Comparison of ENCODE assay signal across 23 cellular contexts in the genomic region with DNA sequence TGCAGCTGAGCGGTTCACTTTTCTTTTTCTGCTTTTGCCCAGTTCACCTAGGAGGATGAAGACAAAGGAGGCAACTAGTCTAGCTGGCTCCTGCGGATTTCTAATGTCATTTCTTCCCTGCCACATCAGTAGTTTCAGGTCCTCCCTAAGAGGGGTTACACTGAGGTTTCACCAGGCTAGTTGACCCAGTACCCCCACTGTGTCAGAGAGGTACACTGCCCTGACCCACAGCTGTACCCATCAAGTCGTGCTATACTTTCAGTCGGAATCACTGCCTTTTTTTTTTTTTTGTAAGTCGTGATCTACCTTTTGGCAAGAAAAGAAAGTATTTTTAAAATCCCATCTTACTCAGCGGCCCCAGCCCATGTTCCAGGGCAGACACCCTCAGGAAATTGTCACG.
DNase-seq lines count a peak whose midpoint lies in the region; ATAC-seq and TF ChIP-seq lines count a peak whose summit lies in the region.
"Had no signal": no experiment of that assay in that cellular context is flagged by ENCODE, and none has a peak within 500 bp of the region (broad histone marks: within the 10 kb centered on the region; RNA-seq: fewer than 3 reads in every experiment).

No MANE protein-coding gene starts in this region.

- DNase-seq in CD14-positive monocyte (ENCODE audit: low spot score) (no peak), naive B cell (no peak), SW 1271 (lab: John Stamatoyannopoulos, UW) (no peak), left lobe of liver (ENCODE audit: low spot score) (no peak)
- DNase-seq in CD4-positive, alpha-beta memory T cell = no peak
- DNase-seq in activated T-helper 2 cell treated with anti-CD3 and anti-CD28 coated beads, Interferon-gamma antibody, Interleukin-2, Interleukin-4, amounts not matched to agents 10 μg/mL and 5 μg/mL and 100 μg/mL, durations not matched to agents 14 hours and 24 hours and 36 hours (ENCODE audit: low spot score) = no peak
- DNase-seq: activated naive CD4-positive, alpha-beta T cell treated with anti-CD3 and anti-CD28 coated beads, Interleukin-2, amount 50 U/mL, for 16 hours; erythroblast; GDM1; Karpas-422; left colon; mucosa of descending colon; NCI-H1105 treated with DMSO at 0.1 percent for 48 hours; NCI-H2171 treated with DMSO at 0.1 percent for 48 hours; NCI-H748 treated with DMSO at 0.1 percent for 48 hours; ovary; SJCRH30; stimulated activated CD4-positive, alpha-beta T cell treated with anti-CD3 and anti-CD28 coated beads, Interleukin-2, amount 100 ng/mL, for 24 hours had no signal

- ATAC-seq in naive B cell (ENCODE audit: low read depth in 2 of 2) (no peak), left lobe of liver (no peak), GM18873 (IDR thresholded peaks at IDR 0.05; ENCODE audit: low FRiP score, unreplicated experiment) (no peak)
- ATAC-seq: left colon had no signal

- H3K36me3 Mint-ChIP-seq in CD14-positive monocyte = peaks cover 93 to 97% of the 10 kb centered on the region in 2 donors
- H3K36me3 Mint-ChIP-seq in CD4-positive, alpha-beta memory T cell = peaks cover 79 to 95% of the 10 kb centered on the region in 2 donors
- peaks cover 91% of the 10 kb centered on the region for H3K36me3 Mint-ChIP-seq in activated T-helper 2 cell treated with anti-CD3 and anti-CD28 coated beads, Interferon-gamma antibody, Interleukin-2, Interleukin-4, amounts not matched to agents 10 μg/mL and 5 μg/mL and 100 μg/mL, durations not matched to agents 14 hours and 24 hours and 36 hours (ENCODE audit: low read depth)
- peaks cover 8 to 39% of the 10 kb centered on the region in 2 donors for H3K36me3 Mint-ChIP-seq in naive B cell

- no peak overlapping the region for H3K4me3 Mint-ChIP-seq in CD14-positive monocyte
- peak overlapping the region in 1 of 8 donors; percentile 13 for H3K4me3 Mint-ChIP-seq in CD4-positive, alpha-beta memory T cell
- H3K4me3 Mint-ChIP-seq in activated T-helper 2 cell treated with anti-CD3 and anti-CD28 coated beads, Interferon-gamma antibody, Interleukin-2, Interleukin-4, amounts not matched to agents 10 μg/mL and 5 μg/mL and 100 μg/mL, durations not matched to agents 14 hours and 24 hours and 36 hours (ENCODE audit: low read depth) = no peak overlapping the region
- peak overlapping the region in 1 of 8 donors; percentile 61 for H3K4me3 Mint-ChIP-seq in naive B cell
- H3K4me3 Mint-ChIP-seq: T-helper 2 cell treated with Interferon-gamma antibody and Interleukin-4, amounts not matched to agents 5 μg/mL and 100 μg/mL, for 36 hours had no signal

- no peak for TF ChIP-seq CTCF in CD14-positive monocyte (IDR thresholded peaks at IDR 0.05)

- peaks cover 55% of the 10 kb centered on the region for H3K4me1 ChIP-seq in CD4-positive, alpha-beta memory T cell (ENCODE audit: insufficient read depth, low read length)
- H3K4me1 ChIP-seq: breast epithelium, SJCRH30 had no signal

- no peak overlapping the region for H3K4me3 ChIP-seq in CD4-positive, alpha-beta memory T cell (ENCODE audit: low read length in 2 of 2)
- H3K4me3 ChIP-seq: breast epithelium, gastroesophageal sphincter, mucosa of descending colon, ovary, SJCRH30, vagina had no signal

- H3K36me3 ChIP-seq in CD4-positive, alpha-beta memory T cell (ENCODE audit: insufficient read depth, low read length) = peaks cover 77% of the 10 kb centered on the region
- H3K36me3 ChIP-seq: breast epithelium, ovary had no signal

- H3K27ac Mint-ChIP-seq in CD14-positive monocyte (peak overlapping the region in 4 of 7 donors; percentile 24 to 63 (median 50)), naive B cell (peak overlapping the region in 5 of 6 donors; percentile 72 to 93 (median 81))
- H3K27ac Mint-ChIP-seq in CD4-positive, alpha-beta memory T cell = peak overlapping the region; percentile 18 to 88 (median 72)
- peak overlapping the region; percentile 42 for H3K27ac Mint-ChIP-seq in activated T-helper 2 cell treated with anti-CD3 and anti-CD28 coated beads, Interferon-gamma antibody, Interleukin-2, Interleukin-4, amounts not matched to agents 10 μg/mL and 5 μg/mL and 100 μg/mL, durations not matched to agents 14 hours and 24 hours and 36 hours

- no peaks in the 10 kb centered on the region for H3K27me3 Mint-ChIP-seq in CD14-positive monocyte (ENCODE audit: low read depth in 3 of 3)
- no peaks in the 10 kb centered on the region for H3K27me3 Mint-ChIP-seq in CD4-positive, alpha-beta memory T cell
- no peaks in the 10 kb centered on the region for H3K27me3 Mint-ChIP-seq in activated T-helper 2 cell treated with anti-CD3 and anti-CD28 coated beads, Interferon-gamma antibody, Interleukin-2, Interleukin-4, amounts not matched to agents 10 μg/mL and 5 μg/mL and 100 μg/mL, durations not matched to agents 14 hours and 24 hours and 36 hours (ENCODE audit: low read depth)
- no peaks in the 10 kb centered on the region for H3K27me3 Mint-ChIP-seq in naive B cell

- H3K4me1 Mint-ChIP-seq in CD14-positive monocyte = peaks cover 30% of the 10 kb centered on the region
- peaks cover 64 to 95% (median 80%) of the 10 kb centered on the region in 4 donors for H3K4me1 Mint-ChIP-seq in CD4-positive, alpha-beta memory T cell
- peaks cover 52% of the 10 kb centered on the region for H3K4me1 Mint-ChIP-seq in activated T-helper 2 cell treated with anti-CD3 and anti-CD28 coated beads, Interferon-gamma antibody, Interleukin-2, Interleukin-4, amounts not matched to agents 10 μg/mL and 5 μg/mL and 100 μg/mL, durations not matched to agents 14 hours and 24 hours and 36 hours (ENCODE audit: low read depth)
- H3K4me1 Mint-ChIP-seq in naive B cell = peaks cover 66 to 76% (median 76%) of the 10 kb centered on the region in 3 donors

- H3K9me3 Mint-ChIP-seq in CD14-positive monocyte = no peaks in the 10 kb centered on the region
- H3K9me3 Mint-ChIP-seq in CD4-positive, alpha-beta memory T cell = peaks cover 0 to 3% (median 0%) of the 10 kb centered on the region in 8 donors
- H3K9me3 Mint-ChIP-seq in activated T-helper 2 cell treated with anti-CD3 and anti-CD28 coated beads, Interferon-gamma antibody, Interleukin-2, Interleukin-4, amounts not matched to agents 10 μg/mL and 5 μg/mL and 100 μg/mL, durations not matched to agents 14 hours and 24 hours and 36 hours = no peaks in the 10 kb centered on the region
- H3K9me3 Mint-ChIP-seq in naive B cell = no peaks in the 10 kb centered on the region
- H3K9me3 Mint-ChIP-seq: T-helper 2 cell treated with Interferon-gamma antibody and Interleukin-4, amounts not matched to agents 5 μg/mL and 100 μg/mL, for 36 hours had no signal

- no peak overlapping the region for H3K27ac ChIP-seq in CD4-positive, alpha-beta memory T cell (ENCODE audit: low read depth, low read length)
- H3K27ac ChIP-seq: breast epithelium, ovary, SJCRH30, vagina had no signal

- POLR2A ChIA-PET in CD4-positive, alpha-beta memory T cell (lab: Charles Lee; ENCODE audit: partially characterized antibody) = interaction anchor here (0.8 to 1.4 kb wide), 2 partner anchors 111 to 251 kb away, joined by 3 to 4 read pairs; no protein-coding TSS in a partner anchor

- no peaks in the 10 kb centered on the region for H3K27me3 ChIP-seq in CD4-positive, alpha-beta memory T cell (ENCODE audit: insufficient read depth, low read length)
- H3K27me3 ChIP-seq: breast epithelium, gastroesophageal sphincter, ovary, SJCRH30, vagina had no signal

- intact Hi-C loops in CD14-positive monocyte (cut with micrococcal nuclease) = no loop called here
- intact Hi-C loops in CD4-positive, alpha-beta memory T cell (cut with micrococcal nuclease) = no loop called here
- intact Hi-C loops in activated T-helper 2 cell treated with anti-CD3 and anti-CD28 coated beads, Interferon-gamma antibody, Interleukin-2, Interleukin-4, amounts not matched to agents 10 μg/mL and 5 μg/mL and 100 μg/mL, durations not matched to agents 14 hours and 24 hours and 36 hours (cut with micrococcal nuclease) = no loop called here

- CTCF ChIA-PET in CD4-positive, alpha-beta memory T cell (lab: Charles Lee; ENCODE audit: partially characterized antibody) = interaction anchor here (1.1 kb wide), 1 partner anchor 26 kb away, joined by 3 read pairs; no protein-coding TSS in a partner anchor

- H3K9me3 ChIP-seq in CD4-positive, alpha-beta memory T cell (ENCODE audit: control insufficient read depth in 1 of 2, low read length in 2 of 2) = no peaks in the 10 kb centered on the region
- H3K9me3 ChIP-seq: breast epithelium, gastroesophageal sphincter, mucosa of descending colon, ovary, SJCRH30, vagina had no signal
